Comparison of ENCODE assay signal across 1 cellular context in the genomic region with DNA sequence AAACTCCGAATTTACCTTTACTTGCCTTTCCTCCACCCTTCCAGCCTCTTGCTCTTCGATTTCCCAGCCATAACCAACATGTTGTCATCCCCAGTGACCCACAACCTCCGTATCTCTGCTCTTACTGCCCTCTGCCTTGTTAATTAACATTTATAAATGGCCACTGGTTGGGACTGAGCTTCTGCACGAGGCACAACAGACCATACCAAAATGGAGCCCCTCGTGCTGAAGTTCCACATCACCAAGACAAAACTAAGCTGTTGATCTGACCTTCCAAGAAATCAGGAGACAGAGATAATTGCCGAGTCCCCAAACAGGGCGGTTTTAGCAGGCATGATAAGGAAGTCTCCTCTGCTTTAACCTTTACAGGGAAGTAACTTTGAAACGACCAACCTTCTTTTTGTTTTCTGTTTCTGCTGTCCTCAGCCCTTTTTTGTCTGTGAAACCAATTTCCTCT.
TF ChIP-seq lines count a peak whose summit lies in the region.

No MANE protein-coding gene starts in this region.

TF ChIP-seq in WTC11, 78 proteins besides CTCF, POLR2A, EP300 and RAD21:
- TF ChIP-seq, protein P1, sequence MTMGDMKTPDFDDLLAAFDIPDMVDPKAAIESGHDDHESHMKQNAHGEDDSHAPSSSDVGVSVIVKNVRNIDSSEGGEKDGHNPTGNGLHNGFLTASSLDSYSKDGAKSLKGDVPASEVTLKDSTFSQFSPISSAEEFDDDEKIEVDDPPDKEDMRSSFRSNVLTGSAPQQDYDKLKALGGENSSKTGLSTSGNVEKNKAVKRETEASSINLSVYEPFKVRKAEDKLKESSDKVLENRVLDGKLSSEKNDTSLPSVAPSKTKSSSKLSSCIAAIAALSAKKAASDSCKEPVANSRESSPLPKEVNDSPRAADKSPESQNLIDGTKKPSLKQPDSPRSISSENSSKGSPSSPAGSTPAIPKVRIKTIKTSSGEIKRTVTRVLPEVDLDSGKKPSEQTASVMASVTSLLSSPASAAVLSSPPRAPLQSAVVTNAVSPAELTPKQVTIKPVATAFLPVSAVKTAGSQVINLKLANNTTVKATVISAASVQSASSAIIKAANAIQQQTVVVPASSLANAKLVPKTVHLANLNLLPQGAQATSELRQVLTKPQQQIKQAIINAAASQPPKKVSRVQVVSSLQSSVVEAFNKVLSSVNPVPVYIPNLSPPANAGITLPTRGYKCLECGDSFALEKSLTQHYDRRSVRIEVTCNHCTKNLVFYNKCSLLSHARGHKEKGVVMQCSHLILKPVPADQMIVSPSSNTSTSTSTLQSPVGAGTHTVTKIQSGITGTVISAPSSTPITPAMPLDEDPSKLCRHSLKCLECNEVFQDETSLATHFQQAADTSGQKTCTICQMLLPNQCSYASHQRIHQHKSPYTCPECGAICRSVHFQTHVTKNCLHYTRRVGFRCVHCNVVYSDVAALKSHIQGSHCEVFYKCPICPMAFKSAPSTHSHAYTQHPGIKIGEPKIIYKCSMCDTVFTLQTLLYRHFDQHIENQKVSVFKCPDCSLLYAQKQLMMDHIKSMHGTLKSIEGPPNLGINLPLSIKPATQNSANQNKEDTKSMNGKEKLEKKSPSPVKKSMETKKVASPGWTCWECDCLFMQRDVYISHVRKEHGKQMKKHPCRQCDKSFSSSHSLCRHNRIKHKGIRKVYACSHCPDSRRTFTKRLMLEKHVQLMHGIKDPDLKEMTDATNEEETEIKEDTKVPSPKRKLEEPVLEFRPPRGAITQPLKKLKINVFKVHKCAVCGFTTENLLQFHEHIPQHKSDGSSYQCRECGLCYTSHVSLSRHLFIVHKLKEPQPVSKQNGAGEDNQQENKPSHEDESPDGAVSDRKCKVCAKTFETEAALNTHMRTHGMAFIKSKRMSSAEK (CRISPR knock-in tag; IDR thresholded peaks at IDR 0.05; ENCODE audit: borderline replicate concordance) = no peak
